ENCODE assay signal across 8 cellular contexts in the genomic region with DNA sequence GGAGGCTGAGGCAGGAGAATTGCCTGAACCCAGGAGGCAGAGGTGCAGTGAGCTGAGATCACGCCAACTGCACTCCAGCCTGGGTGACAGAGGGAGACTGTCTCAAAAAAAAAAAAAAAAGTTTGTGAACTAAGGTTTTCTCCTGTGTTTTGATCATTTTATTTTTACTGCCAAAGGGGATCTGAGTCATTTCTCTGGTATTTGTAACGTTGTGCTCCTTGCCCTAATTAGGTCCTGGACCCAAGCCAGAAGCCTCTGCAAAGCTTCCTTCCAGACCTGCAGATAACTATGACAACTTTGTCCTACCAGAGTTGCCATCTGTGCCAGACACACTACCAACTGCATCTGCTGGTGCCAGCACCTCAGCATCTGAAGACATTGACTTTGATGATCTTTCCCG. TPM values are rescaled to one million over a fixed set of nuclear protein-coding genes. Genes with fewer than 3 reads are reported as not detected.
DNase-seq lines count a peak whose midpoint lies in the region; ATAC-seq and TF ChIP-seq lines count a peak whose summit lies in the region.

No MANE protein-coding gene starts in this region.

- no peaks in the 10 kb centered on the region for H3K79me1 ChIP-seq in neuronal stem cell (ENCODE audit: low read depth, low read length)

- ATAC-seq in naive thymus-derived CD4-positive, alpha-beta T cell = no peak

- H3K4me2 ChIP-seq in neuronal stem cell (ENCODE audit: insufficient read depth, low read length, poor library complexity, severe bottlenecking) = no peak overlapping the region

- POLR2A ChIA-PET in BJ (lab: Charles Lee) = interaction anchor here (0.7 kb wide), 1 partner anchor 10 kb away, joined by 6 read pairs; no protein-coding TSS in a partner anchor
- POLR2A ChIA-PET in naive thymus-derived CD4-positive, alpha-beta T cell (lab: Charles Lee) = no interaction called here

- H3K36me3 Mint-ChIP-seq in endothelial cell (ENCODE audit: low read depth, unreplicated experiment) = peaks cover 45% of the 10 kb centered on the region
- H3K36me3 Mint-ChIP-seq in naive thymus-derived CD4-positive, alpha-beta T cell = peaks cover 0 to 48% (median 19%) of the 10 kb centered on the region in 5 donors

- H3K9me3 ChIP-seq in naive thymus-derived CD4-positive, alpha-beta T cell (ENCODE audit: control insufficient read depth in 2 of 3, low read length in 3 of 3) = no peaks in the 10 kb centered on the region
- H3K9me3 ChIP-seq in neuronal stem cell (replicated peaks in 1 of 2; ENCODE audit: control insufficient read depth in 2 of 2, insufficient read depth in 1 of 2, low read depth in 1 of 2, low read length in 2 of 2) = no peaks in the 10 kb centered on the region

- H3K4me3 Mint-ChIP-seq in endothelial cell (ENCODE audit: unreplicated experiment) = peak overlapping the region; percentile 22
- no peak overlapping the region for H3K4me3 Mint-ChIP-seq in naive thymus-derived CD4-positive, alpha-beta T cell

- H4K91ac ChIP-seq in neuronal stem cell (ENCODE audit: low read depth, low read length, poor library complexity) = no peak overlapping the region

- no peak overlapping the region for H2AFZ ChIP-seq in neuronal stem cell (ENCODE audit: low read length)

- H2AK5ac ChIP-seq in neuronal stem cell (ENCODE audit: low read depth, low read length) = no peak overlapping the region

- no peak overlapping the region for H2BK15ac ChIP-seq in neuronal stem cell (ENCODE audit: low read length)

- CTCF ChIA-PET in BJ (lab: Yijun Ruan, JAX) = no interaction called here
- CTCF ChIA-PET in naive thymus-derived CD4-positive, alpha-beta T cell (lab: Charles Lee) = interaction anchor here (0.7 kb wide), 1 partner anchor 11 kb away, joined by 3 read pairs; no protein-coding TSS in a partner anchor

- H3K36me3 ChIP-seq in BJ (ENCODE audit: control insufficient read depth, insufficient read depth, low read length) (peaks cover 15% of the 10 kb centered on the region), neuronal stem cell (replicated peaks in 1 of 2; ENCODE audit: control insufficient read depth in 2 of 2, insufficient read depth in 2 of 2, low read length in 2 of 2) (peaks cover 42 to 98% of the 10 kb centered on the region in 2 donors)
- H3K36me3 ChIP-seq in naive thymus-derived CD4-positive, alpha-beta T cell (ENCODE audit: control insufficient read depth in 2 of 3, insufficient read depth in 3 of 3, low read length in 3 of 3) = peaks cover 12 to 76% (median 30%) of the 10 kb centered on the region in 3 experiments

- no peak overlapping the region for H3K18ac ChIP-seq in neuronal stem cell (ENCODE audit: low read length)

- peaks cover 32% of the 10 kb centered on the region for H3K4me1 Mint-ChIP-seq in endothelial cell (ENCODE audit: unreplicated experiment)
- peaks cover 0 to 24% (median 9%) of the 10 kb centered on the region in 7 donors for H3K4me1 Mint-ChIP-seq in naive thymus-derived CD4-positive, alpha-beta T cell

- TF ChIP-seq CTCF in BJ (IDR thresholded peaks at IDR 0.05; ENCODE audit: insufficient read depth, low read depth, low read length) (no peak), endothelial cell (IDR thresholded peaks at IDR 0.05; ENCODE audit: unreplicated experiment) (no peak)

- no peak overlapping the region for H3K27ac ChIP-seq in naive thymus-derived CD4-positive, alpha-beta T cell (ENCODE audit: low read depth, low read length)
- H3K27ac ChIP-seq in neuronal stem cell (replicated peaks; ENCODE audit: low read length) = no peak overlapping the region

- no peak overlapping the region for H3K27ac Mint-ChIP-seq in endothelial cell (ENCODE audit: unreplicated experiment)
- peak overlapping the region in 8 of 9 donors; percentile 45 to 76 (median 62) for H3K27ac Mint-ChIP-seq in naive thymus-derived CD4-positive, alpha-beta T cell

- no peak overlapping the region for H3K9ac ChIP-seq in neuronal stem cell (ENCODE audit: low read depth, low read length, poor library complexity)

- no peak overlapping the region for H3K23ac ChIP-seq in neuronal stem cell (ENCODE audit: low read depth, low read length, poor library complexity)

- no peak overlapping the region for H2BK12ac ChIP-seq in neuronal stem cell (ENCODE audit: low read length)

- H3K4me1 ChIP-seq in naive thymus-derived CD4-positive, alpha-beta T cell (ENCODE audit: control insufficient read depth in 2 of 2, insufficient read depth in 2 of 2, low read length in 2 of 2) = no peaks in the 10 kb centered on the region
- H3K4me1 ChIP-seq in neuronal stem cell (ENCODE audit: control insufficient read depth in 2 of 2, insufficient read depth in 1 of 2, low read depth in 1 of 2, low read length in 2 of 2) = no peaks in the 10 kb centered on the region

- H3K27me3 Mint-ChIP-seq in endothelial cell (ENCODE audit: unreplicated experiment) = no peaks in the 10 kb centered on the region
- no peaks in the 10 kb centered on the region for H3K27me3 Mint-ChIP-seq in naive thymus-derived CD4-positive, alpha-beta T cell

- H4K8ac ChIP-seq in neuronal stem cell (ENCODE audit: low read depth, low read length) = no peak overlapping the region

- no peaks in the 10 kb centered on the region for H3K27me3 ChIP-seq in BJ (ENCODE audit: control insufficient read depth, insufficient read depth, low read length)
- no peaks in the 10 kb centered on the region for H3K27me3 ChIP-seq in naive thymus-derived CD4-positive, alpha-beta T cell (ENCODE audit: control insufficient read depth in 2 of 2, insufficient read depth in 2 of 2, low read length in 2 of 2)
- H3K27me3 ChIP-seq in neuronal stem cell (ENCODE audit: control insufficient read depth in 3 of 3, insufficient read depth in 3 of 3, low read depth in 1 of 3, low read length in 3 of 3) = no peaks in the 10 kb centered on the region

- no peak overlapping the region for H3K14ac ChIP-seq in neuronal stem cell (ENCODE audit: low read length)

- no peak overlapping the region for H2BK5ac ChIP-seq in neuronal stem cell (ENCODE audit: low read length)

- peak; percentile 80 for DNase-seq in BJ (ENCODE audit: low read depth)
- DNase-seq in NCI-H2171 (lab: John Stamatoyannopoulos, UW) = peak; percentile 42
- DNase-seq in endothelial cell (ENCODE audit: low spot score) = no peak
- DNase-seq in naive thymus-derived CD4-positive, alpha-beta T cell = no peak
- DNase-seq in NCI-H1436 treated with DMSO at 0.1 percent for 48 hours (lab: John Stamatoyannopoulos, UW) = no peak
- DNase-seq in stimulated activated CD8-positive, alpha-beta memory T cell treated with anti-CD3 and anti-CD28 coated beads, Interleukin-4, amount 100 ng/mL, for 48 hours = no peak
- DNase-seq in neuronal stem cell (ENCODE audit: low spot score) = no peak
- no peak for DNase-seq in activated CD8-positive, alpha-beta memory T cell treated with anti-CD3 and anti-CD28 coated beads for 24 hours

- no CpG with 5 or more reads among the region's 3 CpGs for WGBS in neuronal stem cell (ENCODE audit: extremely low coverage in 2 of 2, insufficient read length in 2 of 2, insufficient replicate concordance in 1 of 2), 2 donors

- no peak overlapping the region for H3K4me3 ChIP-seq in BJ (ENCODE audit: low read depth, low read length)
- H3K4me3 ChIP-seq in naive thymus-derived CD4-positive, alpha-beta T cell (ENCODE audit: low read length) = no peak overlapping the region
- H3K4me3 ChIP-seq in neuronal stem cell (ENCODE audit: low read length in 2 of 2) = no peak overlapping the region

- no peak overlapping the region for H2BK120ac ChIP-seq in neuronal stem cell (ENCODE audit: low read depth, low read length)

- H3K4ac ChIP-seq in neuronal stem cell (ENCODE audit: low read length) = no peak overlapping the region

- intact Hi-C loops in naive thymus-derived CD4-positive, alpha-beta T cell (cut with micrococcal nuclease) = no loop called here

- H3K9me3 Mint-ChIP-seq in endothelial cell (ENCODE audit: unreplicated experiment) = no peaks in the 10 kb centered on the region
- H3K9me3 Mint-ChIP-seq in naive thymus-derived CD4-positive, alpha-beta T cell = no peaks in the 10 kb centered on the region

RNA-seq across cellular contexts. Expression of a gene that starts 32.1 kb away (rescaled TPM):
- 227 and 236 TPM in 2 replicates for polyA plus RNA-seq in BJ (2011; rRNA removed)
- polyA minus RNA-seq in BJ (2011; rRNA and poly(A)+ RNA removed) = 109 and 148 TPM in 2 replicates
- total RNA-seq in endothelial cell (ENCODE audit: unreplicated experiment) = 247 TPM
- 100 to 1,000 TPM; 176 to 303 (median 286) TPM for total RNA-seq in naive thymus-derived CD4-positive, alpha-beta T cell
- 100 to 1,000 TPM; 130 to 231 TPM for polyA plus RNA-seq in naive thymus-derived CD4-positive, alpha-beta T cell
- 152 TPM for polyA plus RNA-seq in neuronal stem cell (2013, experiment 1 of 2)
- polyA plus RNA-seq in neuronal stem cell (2013, experiment 2 of 2) = 149 TPM

RNA-seq across cellular contexts. Expression of a gene that starts 43.4 kb away (rescaled TPM):
- 3.5 and 5.0 TPM in 2 replicates for polyA plus RNA-seq in BJ (2011; rRNA removed)
- polyA minus RNA-seq in BJ (2011; rRNA and poly(A)+ RNA removed) = 2.0 and 2.4 TPM in 2 replicates
- 17.7 TPM for total RNA-seq in endothelial cell (ENCODE audit: unreplicated experiment)
- 10 to 100 TPM in 2 of 5 experiments, 1 to 10 TPM in 3; 2.6 to 13.3 (median 7.0) TPM for total RNA-seq in naive thymus-derived CD4-positive, alpha-beta T cell
- polyA plus RNA-seq in naive thymus-derived CD4-positive, alpha-beta T cell = 1 to 10 TPM; 3.0 to 8.6 TPM
- 11.3 TPM for polyA plus RNA-seq in neuronal stem cell (2013, experiment 1 of 2)
- 10.8 TPM for polyA plus RNA-seq in neuronal stem cell (2013, experiment 2 of 2)

Comparison
In these comparisons a context has a peak if more than half of its experiments do, and no peak if none do; other contexts are left out.
1. DNase-seq: peak in BJ (single experiment) and NCI-H2171 (single experiment); none in endothelial cell (single experiment), naive thymus-derived CD4-positive, alpha-beta T cell (0 of 9), NCI-H1436 treated with DMSO at 0.1 percent for 48 hours (single experiment), stimulated activated CD8-positive, alpha-beta memory T cell treated with anti-CD3 and anti-CD28 coated beads, Interleukin-4, amount 100 ng/mL, for 48 hours (single experiment), neuronal stem cell (single experiment) and activated CD8-positive, alpha-beta memory T cell treated with anti-CD3 and anti-CD28 coated beads for 24 hours (single experiment).